ENCODE assay signal across 1 cellular context in genomic region chr4:186829740-186830449, GRCh38.
TF ChIP-seq lines count a peak whose summit lies in the region.

No MANE protein-coding gene starts in this region.

TF ChIP-seq in HepG2, 621 proteins besides CTCF, POLR2A, EP300 and RAD21 (continued from another document):
- TF ChIP-seq ZNF407 (CRISPR knock-in tag; IDR thresholded peaks at IDR 0.05; ENCODE audit: not compliant biosample characterization) (no peak), ZNF414 (CRISPR knock-in tag; IDR thresholded peaks at IDR 0.05) (no peak), ZNF225 (CRISPR knock-in tag; IDR thresholded peaks at IDR 0.05) (no peak), ZNF574 (CRISPR knock-in tag; IDR thresholded peaks at IDR 0.05) (no peak), EEA1 (CRISPR knock-in tag; IDR thresholded peaks at IDR 0.05; ENCODE audit: borderline replicate concordance) (no peak), CERS6 (CRISPR knock-in tag; IDR thresholded peaks at IDR 0.05) (no peak), ZFP41 (CRISPR knock-in tag; IDR thresholded peaks at IDR 0.05; ENCODE audit: borderline replicate concordance) (no peak), ZNF260 (CRISPR knock-in tag; IDR thresholded peaks at IDR 0.05; ENCODE audit: borderline replicate concordance, low read depth) (no peak), ZNF580 (CRISPR knock-in tag; IDR thresholded peaks at IDR 0.05; ENCODE audit: borderline replicate concordance, low read depth) (no peak), MYNN (CRISPR knock-in tag; IDR thresholded peaks at IDR 0.05; ENCODE audit: low read depth) (no peak), PRDM10 (CRISPR knock-in tag; IDR thresholded peaks at IDR 0.05; ENCODE audit: low read depth) (no peak), IRF2 (CRISPR knock-in tag; IDR thresholded peaks at IDR 0.05) (no peak), FOXP1 (IDR thresholded peaks at IDR 0.05) (no peak), FOXP1 (CRISPR knock-in tag; IDR thresholded peaks at IDR 0.05) (peak; percentile 44; the same call in 1 of the 2 replicates), SAP130 (CRISPR knock-in tag; IDR thresholded peaks at IDR 0.05; ENCODE audit: low read depth) (peak; percentile 34; the same call in 1 of the 2 replicates), ARNT (IDR thresholded peaks at IDR 0.05) (no peak), ADNP (CRISPR knock-in tag; IDR thresholded peaks at IDR 0.05) (no peak), PHF20 (CRISPR knock-in tag; IDR thresholded peaks at IDR 0.05) (no peak), ISL2 (CRISPR knock-in tag; IDR thresholded peaks at IDR 0.05) (0 out of 2 replicates have a peak, but pooled peaks have one; percentile 18), ZNF337 (CRISPR knock-in tag; IDR thresholded peaks at IDR 0.05; ENCODE audit: borderline replicate concordance, low read depth) (no peak), MAFG (CRISPR knock-in tag; IDR thresholded peaks at IDR 0.05) (no peak), MEF2D (CRISPR knock-in tag; IDR thresholded peaks at IDR 0.05) (peak; percentile 44; the same call in 1 of the 2 replicates), ZNF687 (CRISPR knock-in tag; IDR thresholded peaks at IDR 0.05) (no peak), ZBTB8A (CRISPR knock-in tag; IDR thresholded peaks at IDR 0.05; ENCODE audit: borderline replicate concordance, low read depth) (no peak), ZNF44 (CRISPR knock-in tag; IDR thresholded peaks at IDR 0.05) (no peak), FOXK1 (CRISPR knock-in tag; IDR thresholded peaks at IDR 0.05; ENCODE audit: borderline replicate concordance, low read depth) (0 out of 2 replicates have a peak, but pooled peaks have one; percentile 21), POGZ (CRISPR knock-in tag; IDR thresholded peaks at IDR 0.05) (0 out of 2 replicates have a peak, but pooled peaks have one; percentile 21)
